Comparison of ENCODE assay signal across 15 cellular contexts in the genomic region with DNA sequence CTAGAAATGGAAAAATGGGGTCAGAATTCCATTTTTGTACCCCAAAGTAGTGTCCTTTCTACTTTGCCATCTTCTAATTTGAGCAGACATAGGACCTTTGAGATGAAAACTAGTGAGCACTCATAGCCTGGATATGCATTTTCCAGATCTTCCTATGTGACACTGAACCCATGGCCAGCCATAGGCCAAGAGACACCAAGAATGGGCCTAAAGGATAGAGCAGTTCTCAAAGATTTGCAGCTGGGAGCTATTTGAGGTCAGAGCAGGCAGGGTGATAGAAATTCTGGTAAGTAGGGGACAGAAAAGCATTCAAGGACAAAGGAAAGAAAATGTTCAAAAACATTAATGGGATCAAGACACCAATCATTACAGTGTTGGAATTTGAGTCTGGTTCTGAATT.
DNase-seq lines count a peak whose midpoint lies in the region; ATAC-seq and TF ChIP-seq lines count a peak whose summit lies in the region.
"Had no signal": no experiment of that assay in that cellular context is flagged by ENCODE, and none has a peak within 500 bp of the region (broad histone marks: within the 10 kb centered on the region; RNA-seq: fewer than 3 reads in every experiment).

No MANE protein-coding gene starts in this region.

- H3K9ac ChIP-seq in Karpas-422 (ENCODE audit: low read length) = no peak overlapping the region
- H3K9ac ChIP-seq: BLaER1 treated with 17β-estradiol and CSF1 and Interleukin-3, amounts not matched to agents 10 nM and 100 nM had no signal

- DNase-seq in Karpas-422 = peak; percentile 28
- DNase-seq in islet precursor cell = peak; percentile 16
- DNase-seq in right atrium auricular region (ENCODE audit: low spot score) = no peak
- DNase-seq in HK-2 (ENCODE audit: unreplicated experiment) = no peak
- DNase-seq: 8988T; ACHN; Caco-2; Calu3; CD4-positive, alpha-beta T cell; CD8-positive, alpha-beta T cell; DMS79 treated with DMSO at 0.1 percent for 48 hours; GF-D8 had no signal

- no peaks in the 10 kb centered on the region for H3K4me1 ChIP-seq in Karpas-422 (ENCODE audit: low read length)
- no peaks in the 10 kb centered on the region for H3K4me1 ChIP-seq in right atrium auricular region
- H3K4me1 ChIP-seq: BLaER1 treated with 17β-estradiol and CSF1 and Interleukin-3, amounts not matched to agents 10 nM and 100 nM; Caco-2 had no signal

- H3K4me2 ChIP-seq in Karpas-422 (ENCODE audit: low read depth, low read length, poor library complexity, severe bottlenecking) = no peak overlapping the region
- H3K4me2 ChIP-seq: BLaER1 treated with 17β-estradiol and CSF1 and Interleukin-3, amounts not matched to agents 10 nM and 100 nM had no signal

- H3K27me3 ChIP-seq in Karpas-422 (ENCODE audit: low read length) (no peaks in the 10 kb centered on the region), right atrium auricular region (no peaks in the 10 kb centered on the region)
- H3K27me3 ChIP-seq: BLaER1 treated with 17β-estradiol and CSF1 and Interleukin-3, amounts not matched to agents 10 nM and 100 nM had no signal

- H3K9me2 ChIP-seq in Karpas-422 (replicated peaks; ENCODE audit: insufficient read depth, low read length) = no peaks in the 10 kb centered on the region

- H4K20me1 ChIP-seq in Karpas-422 (ENCODE audit: insufficient read depth, low read depth, low read length) = no peaks in the 10 kb centered on the region
- H4K20me1 ChIP-seq: BLaER1 treated with 17β-estradiol and CSF1 and Interleukin-3, amounts not matched to agents 10 nM and 100 nM had no signal

- no peak overlapping the region for H3K4me3 ChIP-seq in Karpas-422 (ENCODE audit: low read length)
- no peak overlapping the region for H3K4me3 ChIP-seq in right atrium auricular region
- H3K4me3 ChIP-seq: BLaER1 treated with 17β-estradiol and CSF1 and Interleukin-3, amounts not matched to agents 10 nM and 100 nM had no signal

- H3K36me3 ChIP-seq in Karpas-422 (ENCODE audit: insufficient read depth, low read length) = no peaks in the 10 kb centered on the region
- no peaks in the 10 kb centered on the region for H3K36me3 ChIP-seq in right atrium auricular region
- H3K36me3 ChIP-seq: BLaER1 treated with 17β-estradiol and CSF1 and Interleukin-3, amounts not matched to agents 10 nM and 100 nM had no signal

- H3K9me3 ChIP-seq in Karpas-422 (ENCODE audit: low read length) (no peaks in the 10 kb centered on the region), right atrium auricular region (no peaks in the 10 kb centered on the region)
- H3K9me3 ChIP-seq: BLaER1 treated with 17β-estradiol and CSF1 and Interleukin-3, amounts not matched to agents 10 nM and 100 nM; Caco-2 had no signal

- no peak for ATAC-seq in HG02852 (IDR thresholded peaks at IDR 0.05; ENCODE audit: unreplicated experiment)
- ATAC-seq: CD8-positive, alpha-beta T cell had no signal

- H3K79me2 ChIP-seq in Karpas-422 (ENCODE audit: low read length) = no peaks in the 10 kb centered on the region

- no peak overlapping the region for H2AFZ ChIP-seq in Karpas-422 (ENCODE audit: low read length)

- no peak overlapping the region for H3K27ac ChIP-seq in Karpas-422 (ENCODE audit: low read length)
- H3K27ac ChIP-seq in right atrium auricular region = no peak overlapping the region
- H3K27ac ChIP-seq: BLaER1 treated with 17β-estradiol and CSF1 and Interleukin-3, amounts not matched to agents 10 nM and 100 nM; C4-2B had no signal

- no peak for TF ChIP-seq CTCF in right atrium auricular region (IDR thresholded peaks at IDR 0.05)

Comparison
In these comparisons a context has a peak if more than half of its experiments do, and no peak if none do; other contexts are left out.
1. DNase-seq: peak in Karpas-422 (single experiment) and islet precursor cell (single experiment); none in right atrium auricular region (single experiment) and HK-2 (single experiment).